Comparison of ENCODE assay signal across 1 cellular context in genomic region chr2:158457092-158457825, GRCh38.
TF ChIP-seq lines count a peak whose summit lies in the region.

No MANE protein-coding gene starts in this region.

TF ChIP-seq in HepG2, 621 proteins besides CTCF, POLR2A, EP300 and RAD21 (continued from another document and continues in another):
- TF ChIP-seq NFAT5 (CRISPR knock-in tag; IDR thresholded peaks at IDR 0.05) (peak; percentile 34; the same call in 1 of the 2 replicates), ADNP (CRISPR knock-in tag; IDR thresholded peaks at IDR 0.05) (no peak), RXRA (CRISPR knock-in tag; IDR thresholded peaks at IDR 0.05) (no peak), PBX3 (CRISPR knock-in tag; IDR thresholded peaks at IDR 0.05; ENCODE audit: borderline replicate concordance) (no peak), ATF7 (IDR thresholded peaks at IDR 0.05) (no peak), ATF7 (CRISPR knock-in tag; IDR thresholded peaks at IDR 0.05) (no peak), ZNF691 (CRISPR knock-in tag; IDR thresholded peaks at IDR 0.05; ENCODE audit: borderline replicate concordance, low read depth) (no peak), RERE (CRISPR knock-in tag; IDR thresholded peaks at IDR 0.05; ENCODE audit: low read depth) (no peak), CHD2 (IDR thresholded peaks at IDR 0.05; ENCODE audit: low read depth, low read length) (0 out of 2 replicates have a peak, but pooled peaks have one; percentile 41), IKZF4 (CRISPR knock-in tag; IDR thresholded peaks at IDR 0.05; ENCODE audit: borderline replicate concordance, low read depth, not compliant biosample characterization) (peak; percentile 45), RBFOX2 (IDR thresholded peaks at IDR 0.05; ENCODE audit: low read depth, low read length) (peak; percentile 97), ZNF256 (CRISPR knock-in tag; conservative IDR thresholded peaks at IDR 0.05) (peak; percentile 59; the same call in 1 of the 2 replicates), DPF2 (CRISPR knock-in tag; IDR thresholded peaks at IDR 0.05; ENCODE audit: borderline replicate concordance, low read depth) (no peak), USF2 (IDR thresholded peaks at IDR 0.05; ENCODE audit: low read depth, low read length) (no peak), USF2 (CRISPR knock-in tag; IDR thresholded peaks at IDR 0.05; ENCODE audit: borderline replicate concordance) (peak; percentile 59; the same call in 1 of the 2 replicates), SNAI1 (CRISPR knock-in tag; IDR thresholded peaks at IDR 0.05; ENCODE audit: borderline replicate concordance) (0 out of 2 replicates have a peak, but pooled peaks have one; percentile 74), ZNF781 (CRISPR knock-in tag; IDR thresholded peaks at IDR 0.05; ENCODE audit: borderline replicate concordance, not compliant biosample characterization) (peak; percentile 22), ZNF431 (CRISPR knock-in tag; IDR thresholded peaks at IDR 0.05; ENCODE audit: borderline replicate concordance, low read depth) (peak; percentile 11; the same call in 1 of the 2 replicates), RNF2 (conservative IDR thresholded peaks at IDR 0.05; ENCODE audit: low read depth) (peak; percentile 72; the same call in 1 of the 2 replicates), ELF4 (CRISPR knock-in tag; IDR thresholded peaks at IDR 0.05; ENCODE audit: borderline replicate concordance) (0 out of 2 replicates have a peak, but pooled peaks have one; percentile 51), ZNF331 (CRISPR knock-in tag; IDR thresholded peaks at IDR 0.05) (no peak; the same call in 1 of the 2 replicates), ARID4A (CRISPR knock-in tag; IDR thresholded peaks at IDR 0.05; ENCODE audit: borderline replicate concordance) (no peak), ZMAT3 (CRISPR knock-in tag; conservative IDR thresholded peaks at IDR 0.05) (no peak), KDM3A (CRISPR knock-in tag; IDR thresholded peaks at IDR 0.05; ENCODE audit: low read depth) (no peak), SIN3A (IDR thresholded peaks at IDR 0.05; ENCODE audit: borderline replicate concordance, low read depth, low read length) (0 out of 2 replicates have a peak, but pooled peaks have one; percentile 62), RBM22 (optimal IDR thresholded peaks at IDR 0.05; ENCODE audit: low read length) (peak; percentile 62), BORCS8-MEF2B (CRISPR knock-in tag; IDR thresholded peaks at IDR 0.05) (no peak), SMAD1 (CRISPR knock-in tag; IDR thresholded peaks at IDR 0.05; ENCODE audit: borderline replicate concordance, low read depth) (no peak), CBX1 (IDR thresholded peaks at IDR 0.05; ENCODE audit: low read depth) (no peak), TIGD3 (CRISPR knock-in tag; IDR thresholded peaks at IDR 0.05; ENCODE audit: borderline replicate concordance) (0 out of 2 replicates have a peak, but pooled peaks have one; percentile 14), U2AF1 (optimal IDR thresholded peaks at IDR 0.05; ENCODE audit: low read depth, low read length) (no peak), PCBP1 (IDR thresholded peaks at IDR 0.05; ENCODE audit: borderline replicate concordance, low read depth, low read length) (peak; percentile 61; the same call in 1 of the 2 replicates), ZNF777 (CRISPR knock-in tag; IDR thresholded peaks at IDR 0.05) (peak; percentile 68), HDAC6 (IDR thresholded peaks at IDR 0.05; ENCODE audit: low read depth, low read length) (0 out of 2 replicates have a peak, but pooled peaks have one; percentile 30), SATB2 (CRISPR knock-in tag; IDR thresholded peaks at IDR 0.05) (0 out of 2 replicates have a peak, but pooled peaks have one; percentile 3), HOXA5 (CRISPR knock-in tag; IDR thresholded peaks at IDR 0.05) (no peak), ZNF678 (CRISPR knock-in tag; IDR thresholded peaks at IDR 0.05) (no peak), ZNF44 (CRISPR knock-in tag; IDR thresholded peaks at IDR 0.05) (no peak; the same call in 1 of the 2 replicates), PRMT3 (CRISPR knock-in tag; IDR thresholded peaks at IDR 0.05; ENCODE audit: borderline replicate concordance, low read depth) (peak; percentile 93), DNMT3B (CRISPR knock-in tag; conservative IDR thresholded peaks at IDR 0.05) (no peak), ZNF350 (CRISPR knock-in tag; IDR thresholded peaks at IDR 0.05; ENCODE audit: borderline replicate concordance, low read depth) (no peak), ZNF225 (CRISPR knock-in tag; IDR thresholded peaks at IDR 0.05) (peak; percentile 37; the same call in 1 of the 2 replicates)
